ENCODE assay signal across 31 cellular contexts in the genomic region with DNA sequence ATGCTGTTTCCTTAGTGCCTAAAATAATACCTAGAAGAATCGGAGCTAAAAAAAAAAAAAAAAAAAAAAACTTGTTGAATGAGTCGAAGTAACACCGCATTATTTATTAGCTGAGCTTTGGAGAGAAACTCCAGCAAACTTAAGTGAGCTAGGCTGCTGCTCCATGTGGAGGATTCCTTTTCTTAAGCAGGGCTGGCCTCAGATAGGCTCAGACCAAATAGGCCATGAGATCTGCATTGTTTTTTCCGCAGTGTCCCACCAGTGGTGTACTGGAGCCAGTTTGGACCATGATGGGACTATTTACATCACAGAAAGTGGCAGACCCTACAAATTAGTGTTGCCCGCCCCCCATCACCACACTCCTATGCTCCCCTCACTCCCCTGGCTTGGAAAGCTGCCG.
"Had no signal": no experiment of that assay in that cellular context is flagged by ENCODE, and none has a peak within 500 bp of the region (broad histone marks: within the 10 kb centered on the region; RNA-seq: fewer than 3 reads in every experiment).

No MANE protein-coding gene starts in this region.

- H3K4me3 Mint-ChIP-seq: immature natural killer cell; mesothelial cell of epicardium; naive thymus-derived CD4-positive, alpha-beta T cell; natural killer cell treated with Interleukin-12 subunit alpha and Interleukin-12 subunit beta and Interleukin-15 and Interleukin-18, amount 100 ng/mL, for 72 hours; stimulated activated effector memory CD8-positive, alpha-beta T cell treated with anti-CD3 and anti-CD28 coated beads, Interleukin-12 subunit alpha, Interleukin-12 subunit beta, amount 100 ng/mL, for 72 hours; stimulated activated naive CD8-positive, alpha-beta T cell treated with anti-CD3 and anti-CD28 coated beads, Interleukin-15, Interleukin-2, amounts not matched to agents 100 ng/mL and 50 ng/mL, for 24 hours had no signal

- H3K36me3 ChIP-seq: heart right ventricle, left lung, lower lobe of right lung, pancreas, prostate gland, suprapubic skin, thoracic aorta, tibial nerve, upper lobe of left lung had no signal

- DNase-seq: heart right ventricle; hippocampal formation; immature natural killer cell; kidney; left colon; left lung; lower lobe of right lung; mammary epithelial cell; mesenchymal stem cell; naive thymus-derived CD4-positive, alpha-beta T cell; nucleus accumbens; pancreas; posterior cingulate gyrus; retina; right cardiac atrium; stimulated activated CD4-positive, alpha-beta T cell treated with anti-CD3 and anti-CD28 coated beads, Interleukin-12 subunit alpha, Interleukin-12 subunit beta, amount 100 ng/mL, for 4 hours; stimulated activated CD4-positive, alpha-beta T cell treated with anti-CD3 and anti-CD28 coated beads, Interleukin-15, amount 100 ng/mL, for 24 hours; stimulated activated CD4-positive, alpha-beta T cell treated with anti-CD3 and anti-CD28 coated beads, Interleukin-4, amount 100 ng/mL, for 24 hours; stimulated activated naive CD4-positive, alpha-beta T cell; upper lobe of left lung had no signal

- FAIRE-seq: islet of Langerhans, kidney, pancreas had no signal

- H3K4me3 ChIP-seq: heart right ventricle, left lung, lower lobe of right lung, pancreas, prostate gland, skin epidermis, suprapubic skin, thoracic aorta, tibial nerve, upper lobe of left lung had no signal

- H3K27me3 Mint-ChIP-seq: naive thymus-derived CD4-positive, alpha-beta T cell; natural killer cell treated with Interleukin-12 subunit alpha and Interleukin-12 subunit beta and Interleukin-15 and Interleukin-18, amount 100 ng/mL, for 72 hours; stimulated activated naive CD8-positive, alpha-beta T cell treated with anti-CD3 and anti-CD28 coated beads, Interleukin-15, Interleukin-2, amounts not matched to agents 100 ng/mL and 50 ng/mL, for 24 hours had no signal

- H3K27me3 ChIP-seq: heart right ventricle, left lung, pancreas, suprapubic skin, tibial nerve, upper lobe of left lung had no signal

- ATAC-seq: heart right ventricle; left colon; naive thymus-derived CD4-positive, alpha-beta T cell; pancreas; right cardiac atrium; sciatic nerve; stimulated activated effector memory CD8-positive, alpha-beta T cell treated with anti-CD3 and anti-CD28 coated beads, Interleukin-12 subunit alpha, Interleukin-12 subunit beta, amount 100 ng/mL, for 72 hours had no signal

- H3K27ac Mint-ChIP-seq: immature natural killer cell; mesothelial cell of epicardium; naive thymus-derived CD4-positive, alpha-beta T cell; natural killer cell treated with Interleukin-12 subunit alpha and Interleukin-12 subunit beta and Interleukin-15 and Interleukin-18, amount 100 ng/mL, for 72 hours; stimulated activated effector memory CD8-positive, alpha-beta T cell treated with anti-CD3 and anti-CD28 coated beads, Interleukin-12 subunit alpha, Interleukin-12 subunit beta, amount 100 ng/mL, for 72 hours; stimulated activated naive CD8-positive, alpha-beta T cell treated with anti-CD3 and anti-CD28 coated beads, Interleukin-15, Interleukin-2, amounts not matched to agents 100 ng/mL and 50 ng/mL, for 24 hours had no signal

- H3K9me3 ChIP-seq: lower lobe of right lung, pancreas, prostate gland, thoracic aorta, upper lobe of left lung had no signal

- H3K4me1 ChIP-seq: heart right ventricle, left lung, lower lobe of right lung, pancreas, prostate gland, suprapubic skin, tibial nerve had no signal

- H3K27ac ChIP-seq: heart right ventricle, left lung, lower lobe of right lung, pancreas, prostate gland, skin epidermis, suprapubic skin, thoracic aorta, tibial nerve, upper lobe of left lung had no signal

- H3K4me1 Mint-ChIP-seq: immature natural killer cell; mesothelial cell of epicardium; naive thymus-derived CD4-positive, alpha-beta T cell; stimulated activated effector memory CD8-positive, alpha-beta T cell treated with anti-CD3 and anti-CD28 coated beads, Interleukin-12 subunit alpha, Interleukin-12 subunit beta, amount 100 ng/mL, for 72 hours had no signal

- H3K36me3 Mint-ChIP-seq: immature natural killer cell; naive thymus-derived CD4-positive, alpha-beta T cell; natural killer cell treated with Interleukin-12 subunit alpha and Interleukin-12 subunit beta and Interleukin-15 and Interleukin-18, amount 100 ng/mL, for 72 hours; stimulated activated effector memory CD8-positive, alpha-beta T cell treated with anti-CD3 and anti-CD28 coated beads, Interleukin-12 subunit alpha, Interleukin-12 subunit beta, amount 100 ng/mL, for 72 hours had no signal
